31 cellular contexts compared by ENCODE assay signal in genomic region chr10:13414137-13414536, GRCh38.
"Had no signal": no experiment of that assay in that cellular context is flagged by ENCODE, and none has a peak within 500 bp of the region (broad histone marks: within the 10 kb centered on the region; RNA-seq: fewer than 3 reads in every experiment).

No MANE protein-coding gene starts in this region.

- H3K4me3 ChIP-seq: neural progenitor cell, ovary, psoas muscle, skin epidermis, smooth muscle cell, spleen, suprapubic skin, testis, tibial artery, transverse colon, upper lobe of right lung, uterus had no signal

- H3K27me3 ChIP-seq: neural progenitor cell, ovary, testis, transverse colon, uterus had no signal

- H3K27me3 Mint-ChIP-seq: progenitor cell of endocrine pancreas; stimulated activated naive CD8-positive, alpha-beta T cell treated with anti-CD3 and anti-CD28 coated beads, Interleukin-15, amount 100 ng/mL, for 72 hours; type B pancreatic cell had no signal

- DNase-seq: natural killer cell; occipital lobe; ovary; posterior cingulate gyrus; psoas muscle; right cardiac atrium; spleen; stimulated activated CD4-positive, alpha-beta T cell treated with anti-CD3 and anti-CD28 coated beads, Interleukin-12 subunit alpha, Interleukin-12 subunit beta, amount 100 ng/mL, for 4 hours; stimulated activated CD4-positive, alpha-beta T cell treated with anti-CD3 and anti-CD28 coated beads, Interleukin-1b, Interleukin-23, amount 100 ng/mL, for 48 hours; stimulated activated CD4-positive, alpha-beta T cell treated with anti-CD3 and anti-CD28 coated beads, Interleukin-4, amount 100 ng/mL, for 1 hour; stimulated activated CD4-positive, alpha-beta T cell treated with anti-CD3 and anti-CD28 coated beads, Interleukin-4, amount 100 ng/mL, for 4 hours; stimulated activated CD8-positive, alpha-beta memory T cell treated with anti-CD3 and anti-CD28 coated beads, Interleukin-4, amount 100 ng/mL, for 48 hours; stimulated activated naive CD4-positive, alpha-beta T cell; stimulated activated naive CD8-positive, alpha-beta T cell treated with anti-CD3 and anti-CD28 coated beads, Interleukin-15, amount 100 ng/mL, for 72 hours; stimulated activated naive CD8-positive, alpha-beta T cell treated with anti-CD3 and anti-CD28 coated beads, Interleukin-15, Interleukin-2, amounts not matched to agents 100 U/mL and 50 U/mL, for 24 hours; substantia nigra; testis; tibial artery; transverse colon; upper lobe of right lung; uterus had no signal

- H2AFZ ChIP-seq: neural progenitor cell, parathyroid adenoma had no signal

- H3K27ac ChIP-seq: neural progenitor cell, ovary, parathyroid adenoma, psoas muscle, skin epidermis, spleen, suprapubic skin, testis, tibial artery, upper lobe of right lung, uterus had no signal

- H3K27ac Mint-ChIP-seq: natural killer cell; nephron; neural progenitor cell; progenitor cell of endocrine pancreas; stimulated activated memory B cell treated with anti-CD40 and anti-IgM and Interleukin-4, amounts not matched to agents 10 μg/mL and 1 μg/mL and 100 μg/mL, for 72 hours had no signal

- H3K4me1 Mint-ChIP-seq: natural killer cell; nephron; neural progenitor cell; stimulated activated naive CD8-positive, alpha-beta T cell treated with anti-CD3 and anti-CD28 coated beads, Interleukin-15, amount 100 ng/mL, for 72 hours had no signal

- H3K79me2 ChIP-seq: parathyroid adenoma had no signal

- ATAC-seq: natural killer cell; psoas muscle; right cardiac atrium; sciatic nerve; stimulated activated memory B cell treated with anti-CD40 and anti-IgM and Interleukin-4, amounts not matched to agents 10 μg/mL and 1 μg/mL and 100 μg/mL, for 72 hours; stimulated activated naive CD8-positive, alpha-beta T cell treated with anti-CD3 and anti-CD28 coated beads, Interleukin-15, amount 100 ng/mL, for 72 hours; stimulated activated naive CD8-positive, alpha-beta T cell treated with anti-CD3 and anti-CD28 coated beads, Interleukin-15, Interleukin-2, amounts not matched to agents 100 U/mL and 50 U/mL, for 24 hours had no signal

- H3K4me1 ChIP-seq: neural progenitor cell, parathyroid adenoma, psoas muscle, suprapubic skin, testis, tibial artery, upper lobe of right lung, uterus had no signal

- H3K36me3 ChIP-seq: neural progenitor cell, ovary, spleen, suprapubic skin, tibial artery, transverse colon, upper lobe of right lung, uterus had no signal

- H3K4me2 ChIP-seq: neural progenitor cell, smooth muscle cell had no signal

- H3K4me3 Mint-ChIP-seq: natural killer cell; nephron; neural progenitor cell; stimulated activated memory B cell treated with anti-CD40 and anti-IgM and Interleukin-4, amounts not matched to agents 10 μg/mL and 1 μg/mL and 100 μg/mL, for 72 hours; stimulated activated naive CD8-positive, alpha-beta T cell treated with anti-CD3 and anti-CD28 coated beads, Interleukin-15, amount 100 ng/mL, for 72 hours; type B pancreatic cell had no signal

- H3K9me3 Mint-ChIP-seq: natural killer cell, type B pancreatic cell had no signal

- H3K36me3 Mint-ChIP-seq: natural killer cell, neural progenitor cell, type B pancreatic cell had no signal

- H3K9me3 ChIP-seq: ovary, psoas muscle, suprapubic skin, testis, transverse colon, upper lobe of right lung, uterus had no signal
